Comparison of ENCODE assay signal across 1 cellular context in the genomic region with DNA sequence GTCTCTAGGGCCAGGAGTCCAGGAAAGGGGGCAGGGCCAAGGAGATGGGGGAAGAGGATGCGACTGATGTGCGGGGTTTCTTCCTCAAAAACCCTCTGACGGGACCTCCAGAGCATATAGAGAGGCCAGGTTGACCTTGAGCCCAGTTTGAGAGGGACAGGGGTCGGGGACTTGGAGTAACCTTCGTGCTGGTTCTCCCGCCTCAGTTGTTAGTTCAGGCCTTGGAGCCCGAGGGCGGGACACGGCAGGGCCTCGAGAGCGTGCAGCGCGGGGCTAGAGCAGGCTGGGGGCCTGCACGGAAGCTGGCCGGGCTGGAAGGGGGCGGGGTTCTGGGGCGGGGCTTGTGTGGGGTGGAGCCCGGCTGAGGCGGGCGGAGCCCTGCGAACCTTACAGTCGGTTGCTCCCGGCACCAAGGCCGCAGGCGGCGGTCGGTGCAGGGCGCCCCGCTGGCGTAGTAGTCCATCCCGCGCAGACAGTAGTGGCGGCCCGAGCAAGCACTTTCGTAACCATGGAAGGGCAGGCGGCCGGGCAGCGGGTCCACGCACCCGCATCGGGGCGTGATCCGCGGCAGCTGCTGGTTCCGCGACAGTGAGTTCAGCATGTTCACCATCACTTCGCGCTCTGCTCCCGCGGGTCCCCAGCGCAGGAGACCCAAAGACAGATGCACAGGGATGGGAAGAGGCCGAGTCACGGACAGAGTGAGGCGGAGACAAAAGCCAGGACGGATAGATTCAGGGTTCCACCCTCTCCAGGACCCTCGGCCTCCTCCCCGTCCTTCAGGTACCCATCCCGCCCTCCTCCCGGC.
TF ChIP-seq lines count a peak whose summit lies in the region.

No MANE protein-coding gene starts in this region.

TF ChIP-seq in HepG2, 621 proteins besides CTCF, POLR2A, EP300 and RAD21 (continued from another document):
- peak; percentile 63; the same call in 1 of the 2 replicates for TF ChIP-seq EED (CRISPR knock-in tag; IDR thresholded peaks at IDR 0.05)
- TF ChIP-seq, protein P1, sequence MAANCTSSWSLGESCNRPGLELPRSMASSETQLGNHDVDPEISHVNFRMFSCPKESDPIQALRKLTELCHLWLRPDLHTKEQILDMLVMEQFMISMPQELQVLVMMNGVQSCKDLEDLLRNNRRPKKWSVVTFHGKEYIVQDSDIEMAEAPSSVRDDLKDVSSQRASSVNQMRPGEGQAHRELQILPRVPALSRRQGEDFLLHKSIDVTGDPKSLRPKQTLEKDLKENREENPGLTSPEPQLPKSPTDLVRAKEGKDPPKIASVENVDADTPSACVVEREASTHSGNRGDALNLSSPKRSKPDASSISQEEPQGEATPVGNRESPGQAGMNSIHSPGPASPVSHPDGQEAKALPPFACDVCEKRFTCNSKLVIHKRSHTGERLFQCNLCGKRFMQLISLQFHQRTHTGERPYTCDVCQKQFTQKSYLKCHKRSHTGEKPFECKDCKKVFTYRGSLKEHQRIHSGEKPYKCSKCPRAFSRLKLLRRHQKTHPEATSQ (CRISPR knock-in tag; IDR thresholded peaks at IDR 0.05; ENCODE audit: borderline replicate concordance) = peak; percentile 40; the same call in 1 of the 2 replicates
- no peak for TF ChIP-seq ATF1 (CRISPR knock-in tag; IDR thresholded peaks at IDR 0.05)
- TF ChIP-seq, protein P2, sequence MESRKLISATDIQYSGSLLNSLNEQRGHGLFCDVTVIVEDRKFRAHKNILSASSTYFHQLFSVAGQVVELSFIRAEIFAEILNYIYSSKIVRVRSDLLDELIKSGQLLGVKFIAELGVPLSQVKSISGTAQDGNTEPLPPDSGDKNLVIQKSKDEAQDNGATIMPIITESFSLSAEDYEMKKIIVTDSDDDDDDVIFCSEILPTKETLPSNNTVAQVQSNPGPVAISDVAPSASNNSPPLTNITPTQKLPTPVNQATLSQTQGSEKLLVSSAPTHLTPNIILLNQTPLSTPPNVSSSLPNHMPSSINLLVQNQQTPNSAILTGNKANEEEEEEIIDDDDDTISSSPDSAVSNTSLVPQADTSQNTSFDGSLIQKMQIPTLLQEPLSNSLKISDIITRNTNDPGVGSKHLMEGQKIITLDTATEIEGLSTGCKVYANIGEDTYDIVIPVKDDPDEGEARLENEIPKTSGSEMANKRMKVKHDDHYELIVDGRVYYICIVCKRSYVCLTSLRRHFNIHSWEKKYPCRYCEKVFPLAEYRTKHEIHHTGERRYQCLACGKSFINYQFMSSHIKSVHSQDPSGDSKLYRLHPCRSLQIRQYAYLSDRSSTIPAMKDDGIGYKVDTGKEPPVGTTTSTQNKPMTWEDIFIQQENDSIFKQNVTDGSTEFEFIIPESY (CRISPR knock-in tag; IDR thresholded peaks at IDR 0.05) = no peak
- TF ChIP-seq TBX2 (CRISPR knock-in tag; IDR thresholded peaks at IDR 0.05; ENCODE audit: borderline replicate concordance) = peak; percentile 74; the same call in 1 of the 2 replicates
- 0 out of 2 replicates have a peak, but pooled peaks have one; percentile 23 for TF ChIP-seq PPARG (CRISPR knock-in tag; conservative IDR thresholded peaks at IDR 0.05)
- TF ChIP-seq ZNF343 (CRISPR knock-in tag; IDR thresholded peaks at IDR 0.05) = no peak
- no peak for TF ChIP-seq XBP1 (CRISPR knock-in tag; IDR thresholded peaks at IDR 0.05)
- TF ChIP-seq, protein P3, sequence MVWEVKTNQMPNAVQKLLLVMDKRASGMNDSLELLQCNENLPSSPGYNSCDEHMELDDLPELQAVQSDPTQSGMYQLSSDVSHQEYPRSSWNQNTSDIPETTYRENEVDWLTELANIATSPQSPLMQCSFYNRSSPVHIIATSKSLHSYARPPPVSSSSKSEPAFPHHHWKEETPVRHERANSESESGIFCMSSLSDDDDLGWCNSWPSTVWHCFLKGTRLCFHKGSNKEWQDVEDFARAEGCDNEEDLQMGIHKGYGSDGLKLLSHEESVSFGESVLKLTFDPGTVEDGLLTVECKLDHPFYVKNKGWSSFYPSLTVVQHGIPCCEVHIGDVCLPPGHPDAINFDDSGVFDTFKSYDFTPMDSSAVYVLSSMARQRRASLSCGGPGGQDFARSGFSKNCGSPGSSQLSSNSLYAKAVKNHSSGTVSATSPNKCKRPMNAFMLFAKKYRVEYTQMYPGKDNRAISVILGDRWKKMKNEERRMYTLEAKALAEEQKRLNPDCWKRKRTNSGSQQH (CRISPR knock-in tag; IDR thresholded peaks at IDR 0.05; ENCODE audit: low read depth) = 0 out of 2 replicates have a peak, but pooled peaks have one; percentile 26
- TF ChIP-seq ZNF629 (CRISPR knock-in tag; conservative IDR thresholded peaks at IDR 0.05) = no peak
- TF ChIP-seq SIX1 (CRISPR knock-in tag; IDR thresholded peaks at IDR 0.05; ENCODE audit: borderline replicate concordance) = no peak
